8 cellular contexts compared by ENCODE assay signal in the genomic region with DNA sequence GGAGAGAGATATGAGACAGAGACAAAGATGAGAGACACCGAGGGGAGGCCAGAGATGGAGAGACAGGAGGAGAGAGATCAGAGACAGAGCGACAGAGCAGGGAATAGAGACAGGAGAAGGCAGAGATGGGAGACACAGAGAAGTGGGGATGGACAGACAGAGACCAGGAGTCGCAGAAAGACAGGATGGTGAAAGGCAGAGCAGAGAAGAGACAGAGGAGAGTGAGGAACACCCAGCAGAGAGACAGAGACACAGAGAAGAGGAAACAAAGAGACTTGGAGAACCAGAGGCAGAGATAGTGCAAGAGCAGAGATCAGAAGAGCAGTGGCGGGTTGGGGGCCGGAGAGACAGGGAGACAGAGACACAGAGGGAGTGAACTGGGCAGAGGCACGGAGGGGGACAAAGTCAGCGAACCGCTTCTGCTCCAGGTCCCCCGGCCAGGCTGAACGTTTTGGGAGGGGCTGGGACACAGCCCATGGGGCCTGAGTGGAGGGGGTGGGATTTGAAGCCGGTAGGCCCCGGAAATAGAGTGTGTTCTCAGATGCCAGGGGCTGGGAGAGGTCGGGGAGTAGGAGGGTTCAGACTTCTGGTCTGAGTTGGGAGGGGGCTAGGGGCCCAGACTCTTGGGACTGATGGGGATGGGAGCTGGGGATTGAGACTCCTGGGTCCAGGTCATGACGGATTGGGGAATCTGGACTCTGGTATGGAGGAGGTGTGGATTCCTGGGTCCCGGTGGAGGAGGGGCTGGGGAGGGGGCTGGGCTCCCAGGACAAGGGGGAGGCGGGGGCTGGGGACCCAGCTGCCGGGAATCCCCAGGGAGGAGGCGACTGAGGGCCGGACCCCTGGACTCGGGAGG. TPM values are rescaled to one million over a fixed set of nuclear protein-coding genes. Genes with fewer than 3 reads are reported as not detected.
DNase-seq lines count a peak whose midpoint lies in the region; TF ChIP-seq lines count a peak whose summit lies in the region.

No MANE protein-coding gene starts in this region.

- H3K36me3 ChIP-seq in breast epithelium (peaks cover 13% of the 10 kb centered on the region), suprapubic skin (peaks cover 23% of the 10 kb centered on the region)

- WGBS in suprapubic skin: 11% methylated on average over 18 of the region's 20 CpGs

- H3K27me3 ChIP-seq in breast epithelium: no peaks in the 10 kb centered on the region
- no peaks in the 10 kb centered on the region for H3K27me3 ChIP-seq in suprapubic skin

- H3K4me1 ChIP-seq in breast epithelium (peaks cover 3 to 7% of the 10 kb centered on the region in 2 donors), suprapubic skin (peaks cover 23% of the 10 kb centered on the region)

- H3K9me3 ChIP-seq in breast epithelium (peaks cover 0 to 4% of the 10 kb centered on the region in 2 donors), suprapubic skin (no peaks in the 10 kb centered on the region)

- intact Hi-C loops in breast epithelium (cut with DNase I; ENCODE audit: low total_unique reads): no loop called here

- TF ChIP-seq CTCF in LNCaP clone FGC (IDR thresholded peaks at IDR 0.05; ENCODE audit: control insufficient read depth, extremely low read depth, insufficient read depth) (no peak), breast epithelium (IDR thresholded peaks at IDR 0.05) (no peak), suprapubic skin (IDR thresholded peaks at IDR 0.05) (no peak)

- DNase-seq in NCI-H1417 (lab: John Stamatoyannopoulos, UW) (peak in 2 of 3 experiments; percentile 41 to 49), NCI-H1417 treated with DMSO at 0.1 percent for 48 hours (lab: John Stamatoyannopoulos, UW) (no peak), LNCaP clone FGC (ENCODE audit: low read depth) (no peak), breast epithelium (ENCODE audit: low spot score in 2 of 2) (no peak), kidney tubule cell (ENCODE audit: low spot score) (peak; percentile 45), suprapubic skin (ENCODE audit: low spot score in 2 of 2) (no peak), COLO829 (ENCODE audit: low spot score) (no peak), GOT3 (lab: John Stamatoyannopoulos, UW) (no peak)

- TF ChIP-seq POLR2A in breast epithelium (IDR thresholded peaks at IDR 0.05) (no peak), suprapubic skin (IDR thresholded peaks at IDR 0.05) (no peak)

- no peak for TF ChIP-seq EP300 in suprapubic skin (IDR thresholded peaks at IDR 0.05)

- peak overlapping the region; percentile 81 for H3K4me3 ChIP-seq in LNCaP clone FGC (ENCODE audit: low read depth, low read length)
- H3K4me3 ChIP-seq in breast epithelium: peak overlapping the region; percentile 85 to 94 (median 88)
- peak overlapping the region; percentile 70 for H3K4me3 ChIP-seq in suprapubic skin

- H3K27ac ChIP-seq in breast epithelium (peak overlapping the region; percentile 93 to 94), suprapubic skin (peak overlapping the region; percentile 71)

RNA-seq across cellular contexts. Expression of gene ZNF579, which starts 0.7 kb away (rescaled TPM):
- total RNA-seq in breast epithelium (1 to 10 TPM; 1.6 to 2.3 (median 1.6) TPM), suprapubic skin (1 to 10 TPM; 1.8 to 3.1 (median 2.8) TPM)

RNA-seq across cellular contexts. Expression of gene FIZ1, which starts 19.3 kb away (rescaled TPM):
- total RNA-seq in breast epithelium (1 to 10 TPM; 3.7 to 7.5 (median 6.1) TPM), suprapubic skin (1 to 10 TPM; 7.6 to 9.2 (median 8.5) TPM)

RNA-seq across cellular contexts. Expression of gene ZNF524, which starts 20.1 kb away (rescaled TPM):
- total RNA-seq in breast epithelium (10 to 100 TPM; 22.3 to 25.6 (median 25.4) TPM), suprapubic skin (10 to 100 TPM; 29.4 to 49.9 (median 47.0) TPM)

RNA-seq across cellular contexts. Expression of gene ZNF865, which starts 25.5 kb away (rescaled TPM):
- total RNA-seq in breast epithelium (1 to 10 TPM; 3.2 to 5.0 (median 3.9) TPM), suprapubic skin (10 to 100 TPM in 2 of 4 donors, 1 to 10 TPM in 2; 7.6 to 14.2 (median 9.9) TPM)

RNA-seq across cellular contexts. Expression of gene SBK3, which starts 34.7 kb away (rescaled TPM):
- total RNA-seq in breast epithelium: 1 to 10 TPM in 1 of 3 donors, not detected in 2; 1.3 TPM
- total RNA-seq in suprapubic skin: not detected

Comparison
In these comparisons a context has a peak if more than half of its experiments do, and no peak if none do; other contexts are left out.
1. DNase-seq: peak in NCI-H1417 (2 of 3) and kidney tubule cell (single experiment); none in NCI-H1417 treated with DMSO at 0.1 percent for 48 hours (single experiment), LNCaP clone FGC (single experiment), breast epithelium (0 of 2), suprapubic skin (0 of 2), COLO829 (single experiment) and GOT3 (single experiment).
2. Peak in every context shown above with its lines, with median percentiles within 50 percentile points of each other: H3K4me3 ChIP-seq.